ENCODE assay signal across 23 cellular contexts in the genomic region with DNA sequence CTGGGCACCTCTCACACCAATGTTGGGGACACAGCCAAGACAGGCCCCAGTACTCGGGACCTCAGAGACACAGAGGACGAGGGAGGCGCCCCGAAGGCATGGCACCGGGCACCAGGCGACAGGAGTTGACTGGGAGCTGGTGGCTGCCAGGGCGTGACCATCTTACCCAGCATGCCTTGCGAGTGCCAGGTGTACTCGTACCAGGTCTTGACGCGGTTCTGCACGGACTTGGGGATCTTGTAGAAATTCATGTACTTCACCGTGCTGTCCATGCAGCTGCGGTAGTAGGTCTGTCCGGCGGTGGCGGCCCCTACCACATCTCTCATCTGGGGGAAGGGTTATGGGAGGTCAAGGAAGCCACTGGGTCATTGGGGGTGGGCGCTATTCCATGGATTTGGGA.
DNase-seq lines count a peak whose midpoint lies in the region; ATAC-seq and TF ChIP-seq lines count a peak whose summit lies in the region.
"Had no signal": no experiment of that assay in that cellular context is flagged by ENCODE, and none has a peak within 500 bp of the region (broad histone marks: within the 10 kb centered on the region; RNA-seq: fewer than 3 reads in every experiment).

No MANE protein-coding gene starts in this region.

- H3K36me3 Mint-ChIP-seq in CD14-positive monocyte = no peaks in the 10 kb centered on the region
- H3K36me3 Mint-ChIP-seq: CD8-positive, alpha-beta T cell had no signal

- TF ChIP-seq CTCF in CD14-positive monocyte (IDR thresholded peaks at IDR 0.05) = no peak

- H3K4me1 Mint-ChIP-seq in CD14-positive monocyte = peaks cover 13% of the 10 kb centered on the region

- 67 to 72% methylated on average over 17 to 18 of the region's 18 CpGs for WGBS in GM23248 (ENCODE audit: low coverage in 1 of 2, low lambda C conversion rate in 2 of 2, missing lambda C conversion rate in 2 of 2), 2 experiments

- no peak overlapping the region for H3K27ac ChIP-seq in GM23248
- H3K27ac ChIP-seq: KMS-11 had no signal

- H3F3A ChIP-seq in GM23248 (ENCODE audit: insufficient read depth) = no peaks in the 10 kb centered on the region

- no peaks in the 10 kb centered on the region for H3K9me3 ChIP-seq in GM23248 (ENCODE audit: low read depth)
- H3K9me3 ChIP-seq: A549, SK-N-SH had no signal

- no peak overlapping the region for H3K9ac ChIP-seq in GM23248
- H3K9ac ChIP-seq: KMS-11, SK-N-SH had no signal

- no peaks in the 10 kb centered on the region for H4K20me1 ChIP-seq in GM23248 (ENCODE audit: insufficient read depth)

- peaks cover 11% of the 10 kb centered on the region; the same call in 1 of the 2 replicates for H3K27me3 ChIP-seq in GM23248 (replicated peaks; ENCODE audit: insufficient read depth)

- no peak overlapping the region for H3K4me2 ChIP-seq in GM23248 (ENCODE audit: unreplicated experiment)
- H3K4me2 ChIP-seq: A549, KMS-11, SK-N-SH had no signal

- no peaks in the 10 kb centered on the region for H3K79me2 ChIP-seq in GM23248 (ENCODE audit: insufficient read depth)

- peak overlapping the region in 1 of 2 donors; percentile 39 for H3K4me3 Mint-ChIP-seq in CD14-positive monocyte
- H3K4me3 Mint-ChIP-seq: CD8-positive, alpha-beta T cell; T-helper 1 cell treated with Interleukin-12 subunit alpha and Interleukin-12 subunit beta and Interleukin-4 antibody, amounts not matched to agents 30 μg/mL and 1 μg/mL, for 36 hours had no signal

- H3K4me3 ChIP-seq in GM23248 = no peak overlapping the region
- H3K4me3 ChIP-seq: A549 had no signal

- no peaks in the 10 kb centered on the region for H3K9me2 ChIP-seq in GM23248 (ENCODE audit: insufficient read depth)
- H3K9me2 ChIP-seq: SK-N-SH had no signal

- peaks cover 7 to 23% (median 10%) of the 10 kb centered on the region in 3 donors for H3K27me3 Mint-ChIP-seq in CD14-positive monocyte (ENCODE audit: low read depth in 3 of 3)

- in situ Hi-C loops in GM23248 (cut with MboI) = loop anchor here (5.0 kb wide), 1 partner anchor 104 kb away; no protein-coding TSS in a partner anchor

- ATAC-seq in HG03442 (IDR thresholded peaks at IDR 0.05; ENCODE audit: unreplicated experiment) = no peak
- ATAC-seq in GM21737 (IDR thresholded peaks at IDR 0.05; ENCODE audit: unreplicated experiment) = no peak
- ATAC-seq: A549; CD8-positive, alpha-beta T cell had no signal

- peak overlapping the region; percentile 38; the same call in 1 of the 2 replicates for H2AFZ ChIP-seq in GM23248

- H3K9me3 Mint-ChIP-seq in CD14-positive monocyte = no peaks in the 10 kb centered on the region
- H3K9me3 Mint-ChIP-seq: CD8-positive, alpha-beta T cell; T-helper 1 cell treated with Interleukin-12 subunit alpha and Interleukin-12 subunit beta and Interleukin-4 antibody, amounts not matched to agents 30 μg/mL and 1 μg/mL, for 36 hours had no signal

- no peaks in the 10 kb centered on the region for H3K36me3 ChIP-seq in GM23248 (ENCODE audit: low read depth)

- intact Hi-C loops in CD14-positive monocyte (cut with micrococcal nuclease) = no loop called here

- H3K27ac Mint-ChIP-seq in CD14-positive monocyte = peak overlapping the region in 1 of 7 donors; percentile 26
- H3K27ac Mint-ChIP-seq: CD8-positive, alpha-beta T cell; T-helper 1 cell treated with Interleukin-12 subunit alpha and Interleukin-12 subunit beta and Interleukin-4 antibody, amounts not matched to agents 30 μg/mL and 1 μg/mL, for 36 hours had no signal

- H3K4me1 ChIP-seq in GM23248 (ENCODE audit: insufficient read depth) = peaks cover 6% of the 10 kb centered on the region; the same call in 1 of the 2 replicates

- DNase-seq in CD14-positive monocyte (ENCODE audit: low spot score) (peak; percentile 46), GM23248 (no peak), RPMI8226 (peak; percentile 70), left kidney (ENCODE audit: low read depth, low spot score) (peak; percentile 41)
- DNase-seq in activated CD4-positive, alpha-beta T cell treated with anti-CD3 and anti-CD28 coated beads, Interleukin-2, amount 50 U/mL, for 48 hours = no peak
- DNase-seq: C1 segment of cervical spinal cord; CD8-positive, alpha-beta T cell; H7; IMR-90; NCI-H1092 treated with DMSO at 0.1 percent for 48 hours; NCI-H1436; NCI-H187; NCI-H2081 treated with DMSO at 0.1 percent for 48 hours; NCI-H2171 treated with DMSO at 0.1 percent for 48 hours; NCI-H524 treated with DMSO at 0.1 percent for 48 hours; NCI-H774; SK-N-SH; SW 1271 had no signal

Comparison
In these comparisons a context has a peak if more than half of its experiments do, and no peak if none do; other contexts are left out.
1. DNase-seq: peak in CD14-positive monocyte (single experiment), RPMI8226 (single experiment) and left kidney (single experiment); none in GM23248 (single experiment) and activated CD4-positive, alpha-beta T cell treated with anti-CD3 and anti-CD28 coated beads, Interleukin-2, amount 50 U/mL, for 48 hours (0 of 2).